ENCODE assay signal across 8 cellular contexts in the genomic region with DNA sequence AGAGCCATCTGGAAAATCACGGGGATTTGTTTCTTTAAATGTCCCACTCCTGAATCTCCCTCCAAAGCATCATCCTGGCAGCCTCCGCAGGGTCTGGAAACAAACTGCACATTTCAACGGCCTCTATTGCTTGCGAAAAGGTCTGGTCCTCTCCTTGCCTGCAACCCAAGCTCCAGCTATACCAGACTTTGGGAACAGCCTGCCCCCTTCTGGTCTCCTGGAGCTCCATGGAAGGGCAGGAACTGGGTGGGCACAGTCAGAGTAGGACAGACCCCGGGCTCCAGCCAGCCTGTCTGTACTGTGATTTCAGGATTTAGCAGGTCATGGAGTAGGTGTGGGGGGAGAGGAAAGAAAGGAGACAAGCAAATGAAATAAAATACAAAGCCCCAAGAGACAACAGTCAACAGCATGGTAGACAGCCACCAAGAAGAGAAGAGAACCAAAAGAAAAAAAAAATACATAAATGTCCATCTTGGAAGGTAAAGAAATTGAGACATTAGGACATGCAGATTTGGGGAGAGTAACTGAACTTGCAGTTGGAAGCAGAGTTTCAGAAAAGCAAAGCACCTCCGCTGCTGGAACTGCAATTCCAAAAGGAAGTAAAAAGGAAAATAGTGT. TPM values are rescaled to one million over a fixed set of nuclear protein-coding genes. Genes with fewer than 3 reads are reported as not detected.
DNase-seq lines count a peak whose midpoint lies in the region; ATAC-seq and TF ChIP-seq lines count a peak whose summit lies in the region.

No MANE protein-coding gene starts in this region.

- H3K27me3 ChIP-seq in Caco-2 (replicated peaks; ENCODE audit: control insufficient read depth, insufficient read depth, low read length): no peaks in the 10 kb centered on the region

- CTCF ChIA-PET in Caco-2 (lab: Charles Lee) (interaction anchor here (0.5 to 1.3 kb wide), 9 partner anchors 14 to 274 kb away, joined by 3 to 6 read pairs (median 3); no protein-coding TSS in a partner anchor), T-cell (lab: Charles Lee) (interaction anchor here (0.5 to 1.2 kb wide), 6 partner anchors 51 to 567 kb away, joined by 3 to 6 read pairs (median 4); no protein-coding TSS in a partner anchor)

- peak overlapping the region; percentile 79 for H3K4me3 Mint-ChIP-seq in Caco-2 (ENCODE audit: unreplicated experiment)
- H3K4me3 Mint-ChIP-seq in T-cell: peak overlapping the region; percentile 87 to 99 (median 96)
- H3K4me3 Mint-ChIP-seq in stimulated activated effector memory CD8-positive, alpha-beta T cell treated with anti-CD3 and anti-CD28 coated beads, Interleukin-12 subunit alpha, Interleukin-12 subunit beta, amount 100 ng/mL, for 72 hours: peak overlapping the region; percentile 85

- no TSS peak for BruUV-seq in Caco-2 (replicated peaks; lab: Mats Ljungman, UMichigan)

- H3K27ac Mint-ChIP-seq in Caco-2 (ENCODE audit: unreplicated experiment): peak overlapping the region; percentile 11
- H3K27ac Mint-ChIP-seq in T-cell: no peak overlapping the region
- peak overlapping the region; percentile 48 for H3K27ac Mint-ChIP-seq in stimulated activated effector memory CD8-positive, alpha-beta T cell treated with anti-CD3 and anti-CD28 coated beads, Interleukin-12 subunit alpha, Interleukin-12 subunit beta, amount 100 ng/mL, for 72 hours

- intact Hi-C loops in Caco-2 (cut with micrococcal nuclease; ENCODE audit: unreplicated experiment): loop anchor here (5.0 to 10.0 kb wide), 3 partner anchors 83 to 256 kb away; no protein-coding TSS in a partner anchor

- peak; percentile 49 to 62 for DNase-seq in Caco-2
- peak; percentile 16 to 32 for DNase-seq in Kasumi-1 (lab: John Stamatoyannopoulos, UW)
- DNase-seq in T-cell: peak in 9 of 34 experiments; percentile 16 to 54 (median 33)
- DNase-seq in cerebellum (ENCODE audit: low spot score): peak; percentile 20
- peak; percentile 93 for DNase-seq in left kidney (ENCODE audit: low read depth, low spot score)
- peak in 1 of 2 donors; percentile 57 for DNase-seq in stimulated activated effector memory CD8-positive, alpha-beta T cell treated with anti-CD3 and anti-CD28 coated beads, Interleukin-12 subunit alpha, Interleukin-12 subunit beta, amount 100 ng/mL, for 72 hours (ENCODE audit: low spot score in 2 of 2)

- ATAC-seq in T-cell (replicated peaks in 1 of 4) (peak in 2 of 4 experiments; percentile 22 to 24), GM19452 (IDR thresholded peaks at IDR 0.05; ENCODE audit: unreplicated experiment) (no peak), HG03520 (IDR thresholded peaks at IDR 0.05; ENCODE audit: unreplicated experiment) (no peak)
- ATAC-seq in stimulated activated effector memory CD8-positive, alpha-beta T cell treated with anti-CD3 and anti-CD28 coated beads, Interleukin-12 subunit alpha, Interleukin-12 subunit beta, amount 100 ng/mL, for 72 hours: peak; percentile 27

- no peak overlapping the region for H3K4me3 ChIP-seq in Caco-2 (ENCODE audit: low read depth, low read length)

- H3K9me3 Mint-ChIP-seq in Caco-2 (ENCODE audit: unreplicated experiment) (no peaks in the 10 kb centered on the region), T-cell (no peaks in the 10 kb centered on the region)
- H3K9me3 Mint-ChIP-seq in stimulated activated effector memory CD8-positive, alpha-beta T cell treated with anti-CD3 and anti-CD28 coated beads, Interleukin-12 subunit alpha, Interleukin-12 subunit beta, amount 100 ng/mL, for 72 hours: no peaks in the 10 kb centered on the region

- H3K9me3 ChIP-seq in Caco-2: no peaks in the 10 kb centered on the region

- H3K36me3 Mint-ChIP-seq in Caco-2 (ENCODE audit: insufficient read depth, unreplicated experiment) (no peaks in the 10 kb centered on the region), T-cell (peaks cover 29% of the 10 kb centered on the region)
- peaks cover 35% of the 10 kb centered on the region for H3K36me3 Mint-ChIP-seq in stimulated activated effector memory CD8-positive, alpha-beta T cell treated with anti-CD3 and anti-CD28 coated beads, Interleukin-12 subunit alpha, Interleukin-12 subunit beta, amount 100 ng/mL, for 72 hours

- H3K27me3 Mint-ChIP-seq in Caco-2 (ENCODE audit: insufficient read depth, unreplicated experiment) (no peaks in the 10 kb centered on the region), T-cell (no peaks in the 10 kb centered on the region)

- TF ChIP-seq CTCF in Caco-2 (IDR thresholded peaks at IDR 0.05; ENCODE audit: insufficient read depth in 1 of 2, low read depth in 1 of 2, low read length in 1 of 2, severe bottlenecking in 1 of 2, unreplicated experiment in 1 of 2): peak; percentile 48 to 68

- no peaks in the 10 kb centered on the region for H3K36me3 ChIP-seq in Caco-2 (ENCODE audit: control insufficient read depth, insufficient read depth, low read length)

- H3K4me1 Mint-ChIP-seq in Caco-2 (ENCODE audit: low read depth, unreplicated experiment) (peaks cover 43% of the 10 kb centered on the region), T-cell (peaks cover 51 to 57% (median 52%) of the 10 kb centered on the region in 3 donors)
- H3K4me1 Mint-ChIP-seq in stimulated activated effector memory CD8-positive, alpha-beta T cell treated with anti-CD3 and anti-CD28 coated beads, Interleukin-12 subunit alpha, Interleukin-12 subunit beta, amount 100 ng/mL, for 72 hours: peaks cover 58% of the 10 kb centered on the region

- H3K4me1 ChIP-seq in Caco-2: peaks cover 51% of the 10 kb centered on the region

- POLR2A ChIA-PET in Caco-2 (lab: Charles Lee): interaction anchor here (0.5 kb wide), 1 partner anchor 213 kb away, joined by 8 read pairs; no protein-coding TSS in a partner anchor
- POLR2A ChIA-PET in T-cell (lab: Charles Lee): interaction anchor here (0.6 kb wide), 3 partner anchors 46 to 104 kb away, joined by 3 to 9 read pairs (median 4); no protein-coding TSS in a partner anchor

RNA-seq across cellular contexts. Expression of gene XYLT1, which starts 2.7 kb away (rescaled TPM):
- total RNA-seq in Caco-2 (2022): 12.5 and 12.8 TPM in 2 replicates
- total RNA-seq in T-cell: 10 to 100 TPM; 25.8 to 70.6 (median 57.8) TPM
- total RNA-seq in cerebellum: 42.9 TPM

Comparison
In these comparisons a context has a peak if more than half of its experiments do, and no peak if none do; other contexts are left out.
1. H3K27ac Mint-ChIP-seq: peak in Caco-2 (single experiment) and stimulated activated effector memory CD8-positive, alpha-beta T cell treated with anti-CD3 and anti-CD28 coated beads, Interleukin-12 subunit alpha, Interleukin-12 subunit beta, amount 100 ng/mL, for 72 hours (single experiment); none in T-cell (0 of 2).
2. Peak in every context shown above with its lines, with median percentiles within 50 percentile points of each other: H3K4me3 Mint-ChIP-seq.